8 cellular contexts compared by ENCODE assay signal in genomic region chr2:30232801-30233130, GRCh38. TPM values are rescaled to one million over a fixed set of nuclear protein-coding genes. Genes with fewer than 3 reads are reported as not detected.
DNase-seq lines count a peak whose midpoint lies in the region; ATAC-seq and TF ChIP-seq lines count a peak whose summit lies in the region.

No MANE protein-coding gene starts in this region.

- H3K27ac ChIP-seq in gastroesophageal sphincter = peak overlapping the region; percentile 82 to 94 (median 91)
- H3K27ac ChIP-seq in skeletal muscle tissue (ENCODE audit: low read depth, low read length) = peak overlapping the region; percentile 75

- ATAC-seq in activated CD8-positive, alpha-beta T cell treated with anti-CD3 and anti-CD28 coated beads, Interleukin-2, amount 10 ng/mL, durations not matched to agents 7 days and 5 days = peak; percentile 10
- ATAC-seq in gastroesophageal sphincter (no peak), GM21447 (IDR thresholded peaks at IDR 0.05; ENCODE audit: unreplicated experiment) (no peak)

- H3K9me3 Mint-ChIP-seq in activated CD8-positive, alpha-beta T cell treated with anti-CD3 and anti-CD28 coated beads, Interleukin-2, amount 10 ng/mL, durations not matched to agents 7 days and 5 days (ENCODE audit: insufficient read depth) = peaks cover 5% of the 10 kb centered on the region

- H3K4me3 Mint-ChIP-seq in activated CD8-positive, alpha-beta T cell treated with anti-CD3 and anti-CD28 coated beads, Interleukin-2, amount 10 ng/mL, durations not matched to agents 7 days and 5 days = peak overlapping the region; percentile 73

- 0% methylated on average over 1 to 8 of the region's 8 CpGs for WGBS in gastroesophageal sphincter (ENCODE audit: low coverage in 1 of 2), 2 donors

- peaks cover 64% of the 10 kb centered on the region for H3K4me1 Mint-ChIP-seq in activated CD8-positive, alpha-beta T cell treated with anti-CD3 and anti-CD28 coated beads, Interleukin-2, amount 10 ng/mL, durations not matched to agents 7 days and 5 days (ENCODE audit: low read depth)

- POLR2A ChIA-PET in activated CD8-positive, alpha-beta T cell treated with anti-CD3 and anti-CD28 coated beads, Interleukin-2, amount 10 ng/mL, durations not matched to agents 7 days and 5 days (lab: Charles Lee) = interaction anchor here (1.0 to 4.1 kb wide), 19 partner anchors 8 to 463 kb away, joined by 3 to 27 read pairs (median 8); partner anchors contain the start of genes LCLAT1 and YPEL5

- peaks cover 0 to 24% of the 10 kb centered on the region in 2 donors for H3K36me3 ChIP-seq in gastroesophageal sphincter
- peaks cover 0 to 9% (median 4%) of the 10 kb centered on the region in 3 donors for H3K36me3 ChIP-seq in skeletal muscle tissue (ENCODE audit: control insufficient read depth in 3 of 3, insufficient read depth in 3 of 3, low read length in 3 of 3)

- peak overlapping the region; percentile 93 for H3K27ac Mint-ChIP-seq in activated CD8-positive, alpha-beta T cell treated with anti-CD3 and anti-CD28 coated beads, Interleukin-2, amount 10 ng/mL, durations not matched to agents 7 days and 5 days

- no peak for TF ChIP-seq POLR2A in gastroesophageal sphincter (IDR thresholded peaks at IDR 0.05)

- CTCF ChIA-PET in activated CD8-positive, alpha-beta T cell treated with anti-CD3 and anti-CD28 coated beads, Interleukin-2, amount 10 ng/mL, durations not matched to agents 7 days and 5 days (lab: Charles Lee) = interaction anchor here (0.9 to 18.8 kb wide), 11 partner anchors 10 to 480 kb away, joined by 3 to 268 read pairs (median 4); partner anchors contain the start of gene LCLAT1

- H3K27me3 Mint-ChIP-seq in activated CD8-positive, alpha-beta T cell treated with anti-CD3 and anti-CD28 coated beads, Interleukin-2, amount 10 ng/mL, durations not matched to agents 7 days and 5 days (ENCODE audit: low read depth) = peaks cover 5% of the 10 kb centered on the region

- peaks cover 43% of the 10 kb centered on the region for H3K36me3 Mint-ChIP-seq in activated CD8-positive, alpha-beta T cell treated with anti-CD3 and anti-CD28 coated beads, Interleukin-2, amount 10 ng/mL, durations not matched to agents 7 days and 5 days (ENCODE audit: low read depth)

- TF ChIP-seq EP300 in gastroesophageal sphincter (IDR thresholded peaks at IDR 0.05) = no peak

- H3K4me1 ChIP-seq in gastroesophageal sphincter (peaks cover 0 to 61% (median 16%) of the 10 kb centered on the region in 3 donors), skeletal muscle tissue (ENCODE audit: control insufficient read depth in 3 of 3, insufficient read depth in 3 of 3, low read length in 3 of 3) (peaks cover 24 to 35% (median 28%) of the 10 kb centered on the region in 3 donors)

- H3K9me3 ChIP-seq in gastroesophageal sphincter = no peaks in the 10 kb centered on the region
- no peaks in the 10 kb centered on the region for H3K9me3 ChIP-seq in skeletal muscle tissue (ENCODE audit: control insufficient read depth in 3 of 3, low read length in 3 of 3)

- H3K9ac ChIP-seq in skeletal muscle tissue (ENCODE audit: low read depth in 1 of 3, low read length in 3 of 3) = peak overlapping the region; percentile 61 to 76 (median 64)

- H3K27me3 ChIP-seq in gastroesophageal sphincter (no peaks in the 10 kb centered on the region), skeletal muscle tissue (ENCODE audit: control insufficient read depth in 3 of 3, insufficient read depth in 3 of 3, low read length in 3 of 3) (peaks cover 3 to 42% (median 23%) of the 10 kb centered on the region in 3 donors)

- DNase-seq in activated CD4-positive, CD25-positive, alpha-beta regulatory T cell (lab: John Stamatoyannopoulos, UW) = peak; percentile 9 to 39 (median 18)
- DNase-seq in activated CD4-positive, CD25-positive, alpha-beta regulatory T cell treated with anti-CD3 and anti-CD28 coated beads, Interleukin-2, amount 50 U/mL, for 72 hours = no peak
- peak; percentile 68 for DNase-seq in activated CD8-positive, alpha-beta T cell treated with anti-CD3 and anti-CD28 coated beads, Interleukin-2, amount 10 ng/mL, durations not matched to agents 7 days and 5 days
- DNase-seq in dedifferentiated amniotic fluid mesenchymal stem cell (ENCODE audit: extremely low spot score) (no peak), pons (ENCODE audit: low spot score) (no peak)

- peak overlapping the region; percentile 62 to 93 for H3K4me3 ChIP-seq in gastroesophageal sphincter
- peak overlapping the region; percentile 74 to 78 (median 75) for H3K4me3 ChIP-seq in skeletal muscle tissue (ENCODE audit: low read length in 3 of 3)

- TF ChIP-seq CTCF in gastroesophageal sphincter (IDR thresholded peaks at IDR 0.05) = no peak

RNA-seq across cellular contexts. Expression of gene LBH, which starts 1.4 kb away (rescaled TPM):
- 100 to 1,000 TPM in 1 of 2 experiments, 10 to 100 TPM in 1; 97.0 to 100 TPM for total RNA-seq in activated CD8-positive, alpha-beta T cell treated with anti-CD3 and anti-CD28 coated beads, Interleukin-2, amount 10 ng/mL, durations not matched to agents 7 days and 5 days
- total RNA-seq in gastroesophageal sphincter (100 to 1,000 TPM in 3 of 4 donors, 10 to 100 TPM in 1; 62.3 to 509 (median 348) TPM), skeletal muscle tissue (41.2 TPM)

Comparison
In these comparisons a context has a peak if more than half of its experiments do, and no peak if none do; other contexts are left out.
1. DNase-seq: peak in activated CD4-positive, CD25-positive, alpha-beta regulatory T cell (4 of 4) and activated CD8-positive, alpha-beta T cell treated with anti-CD3 and anti-CD28 coated beads, Interleukin-2, amount 10 ng/mL, durations not matched to agents 7 days and 5 days (single experiment); none in activated CD4-positive, CD25-positive, alpha-beta regulatory T cell treated with anti-CD3 and anti-CD28 coated beads, Interleukin-2, amount 50 U/mL, for 72 hours (single experiment), dedifferentiated amniotic fluid mesenchymal stem cell (single experiment) and pons (single experiment).